Comparison of ENCODE assay signal across 9 cellular contexts in genomic region chr4:4502694-4503311, GRCh38. TPM values are rescaled to one million over a fixed set of nuclear protein-coding genes. Genes with fewer than 3 reads are reported as not detected.
DNase-seq lines count a peak whose midpoint lies in the region; ATAC-seq, FAIRE-seq and TF ChIP-seq lines count a peak whose summit lies in the region.
"Had no signal": no experiment of that assay in that cellular context is flagged by ENCODE, and none has a peak within 500 bp of the region (broad histone marks: within the 10 kb centered on the region; RNA-seq: fewer than 3 reads in every experiment).

No MANE protein-coding gene starts in this region.

- no peaks in the 10 kb centered on the region for H3K36me3 ChIP-seq in WERI-Rb-1

- no peak overlapping the region for H3K27ac ChIP-seq in WERI-Rb-1

- H3K27me3 Mint-ChIP-seq in activated T-helper 2 cell treated with anti-CD3 and anti-CD28 coated beads, Interferon-gamma antibody, Interleukin-2, Interleukin-4, amounts not matched to agents 10 μg/mL and 5 μg/mL and 100 μg/mL, durations not matched to agents 14 hours and 24 hours and 36 hours (ENCODE audit: low read depth): no peaks in the 10 kb centered on the region
- no peaks in the 10 kb centered on the region for H3K27me3 Mint-ChIP-seq in natural killer cell (ENCODE audit: low read depth in 2 of 2)

- H3K36me3 Mint-ChIP-seq in activated T-helper 2 cell treated with anti-CD3 and anti-CD28 coated beads, Interferon-gamma antibody, Interleukin-2, Interleukin-4, amounts not matched to agents 10 μg/mL and 5 μg/mL and 100 μg/mL, durations not matched to agents 14 hours and 24 hours and 36 hours (ENCODE audit: low read depth): no peaks in the 10 kb centered on the region
- no peaks in the 10 kb centered on the region for H3K36me3 Mint-ChIP-seq in natural killer cell

- H3K9me3 ChIP-seq in WERI-Rb-1 (ENCODE audit: severe bottlenecking): no peaks in the 10 kb centered on the region

- H3K27ac Mint-ChIP-seq in activated T-helper 2 cell treated with anti-CD3 and anti-CD28 coated beads, Interferon-gamma antibody, Interleukin-2, Interleukin-4, amounts not matched to agents 10 μg/mL and 5 μg/mL and 100 μg/mL, durations not matched to agents 14 hours and 24 hours and 36 hours: peak overlapping the region; percentile 73
- H3K27ac Mint-ChIP-seq in natural killer cell: peak overlapping the region; percentile 7 to 90

- H3K4me3 Mint-ChIP-seq in activated T-helper 2 cell treated with anti-CD3 and anti-CD28 coated beads, Interferon-gamma antibody, Interleukin-2, Interleukin-4, amounts not matched to agents 10 μg/mL and 5 μg/mL and 100 μg/mL, durations not matched to agents 14 hours and 24 hours and 36 hours (ENCODE audit: low read depth): peak overlapping the region; percentile 68
- peak overlapping the region; percentile 63 for H3K4me3 Mint-ChIP-seq in natural killer cell

- TF ChIP-seq CTCF in natural killer cell (IDR thresholded peaks at IDR 0.05): no peak
- TF ChIP-seq CTCF in WERI-Rb-1 (IDR thresholded peaks at IDR 0.05; ENCODE audit: low read depth, low read length): no peak

- peaks cover 17% of the 10 kb centered on the region for H3K4me1 Mint-ChIP-seq in activated T-helper 2 cell treated with anti-CD3 and anti-CD28 coated beads, Interferon-gamma antibody, Interleukin-2, Interleukin-4, amounts not matched to agents 10 μg/mL and 5 μg/mL and 100 μg/mL, durations not matched to agents 14 hours and 24 hours and 36 hours (ENCODE audit: low read depth)
- H3K4me1 Mint-ChIP-seq in natural killer cell: peaks cover 13 to 34% of the 10 kb centered on the region in 2 donors

- ATAC-seq in HG03066 (IDR thresholded peaks at IDR 0.05; ENCODE audit: low read depth, unreplicated experiment) (peak; percentile 64), natural killer cell (peak; percentile 48 to 87 (median 81)), GM21526 (IDR thresholded peaks at IDR 0.05; ENCODE audit: low FRiP score, unreplicated experiment) (no peak), HG03460 (IDR thresholded peaks at IDR 0.05; ENCODE audit: unreplicated experiment) (no peak)

- peak; percentile 81 for FAIRE-seq in G401.6 (lab: Jason Lieb, UNC)

- no peak overlapping the region for H3K4me3 ChIP-seq in WERI-Rb-1 (ENCODE audit: low read depth, low read length)
- H3K4me3 ChIP-seq: lung had no signal

- H3K9me3 Mint-ChIP-seq in activated T-helper 2 cell treated with anti-CD3 and anti-CD28 coated beads, Interferon-gamma antibody, Interleukin-2, Interleukin-4, amounts not matched to agents 10 μg/mL and 5 μg/mL and 100 μg/mL, durations not matched to agents 14 hours and 24 hours and 36 hours: no peaks in the 10 kb centered on the region
- H3K9me3 Mint-ChIP-seq in natural killer cell: no peaks in the 10 kb centered on the region

- no peaks in the 10 kb centered on the region for H3K27me3 ChIP-seq in WERI-Rb-1 (ENCODE audit: insufficient read depth, low read depth, severe bottlenecking)

- peak; percentile 23 for DNase-seq in activated T-helper 2 cell treated with anti-CD3 and anti-CD28 coated beads, Interferon-gamma antibody, Interleukin-2, Interleukin-4, amounts not matched to agents 10 μg/mL and 5 μg/mL and 100 μg/mL, durations not matched to agents 14 hours and 24 hours and 36 hours (ENCODE audit: low spot score)
- DNase-seq in natural killer cell: no peak
- no peak for DNase-seq in WERI-Rb-1
- no peak for DNase-seq in LoVo (ENCODE audit: low spot score)

- intact Hi-C loops in activated T-helper 2 cell treated with anti-CD3 and anti-CD28 coated beads, Interferon-gamma antibody, Interleukin-2, Interleukin-4, amounts not matched to agents 10 μg/mL and 5 μg/mL and 100 μg/mL, durations not matched to agents 14 hours and 24 hours and 36 hours (cut with micrococcal nuclease): loop anchor here (1.0 to 5.0 kb wide), 4 partner anchors 11 to 129 kb away; partner anchors contain the start of gene STX18
- intact Hi-C loops in natural killer cell (cut with micrococcal nuclease): no loop called here

RNA-seq across cellular contexts. Expression of gene STX18, which starts 39.0 kb away (rescaled TPM):
- 26.9 and 30.8 TPM in 2 replicates for total RNA-seq in activated T-helper 2 cell treated with anti-CD3 and anti-CD28 coated beads, Interferon-gamma antibody, Interleukin-2, Interleukin-4, amounts not matched to agents 10 μg/mL and 5 μg/mL and 100 μg/mL, durations not matched to agents 14 hours and 24 hours and 36 hours
- 10 to 100 TPM; 23.1 to 32.8 (median 29.0) TPM for total RNA-seq in natural killer cell

Comparison
In these comparisons a context has a peak if more than half of its experiments do, and no peak if none do; other contexts are left out.
1. ATAC-seq: peak in HG03066 (single experiment) and natural killer cell (3 of 3); none in GM21526 (single experiment) and HG03460 (single experiment).